In the genomic region with DNA sequence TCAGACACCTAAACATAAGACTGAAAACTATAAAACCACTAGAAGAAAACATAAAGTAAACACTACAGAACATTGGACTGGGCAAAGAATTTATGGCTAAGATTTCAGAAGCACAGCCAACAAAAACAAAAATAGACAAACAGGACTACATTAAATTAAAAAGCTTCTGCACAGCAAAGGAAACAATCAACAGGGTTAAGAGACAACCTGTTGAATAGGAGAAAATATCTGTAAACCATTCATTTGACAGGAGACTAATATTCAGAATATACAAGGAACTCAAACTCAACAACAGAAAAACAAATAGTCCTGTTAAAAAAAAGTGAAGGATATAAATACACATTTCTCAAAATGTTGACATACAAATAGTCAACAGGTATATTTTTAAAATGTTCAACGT, we compare ENCODE assay signal across 9 cellular contexts.
"Had no signal": no experiment of that assay in that cellular context is flagged by ENCODE, and none has a peak within 500 bp of the region (broad histone marks: within the 10 kb centered on the region; RNA-seq: fewer than 3 reads in every experiment).

No MANE protein-coding gene starts in this region.

- H3K9me3 ChIP-seq: HAP-1 had no signal

- ATAC-seq: GM23338, HCT116 had no signal

- H3K36me3 ChIP-seq: HAP-1 had no signal

- H3K27ac ChIP-seq: GM23248 had no signal

- H3K4me1 ChIP-seq: HAP-1 had no signal

- H3K4me3 ChIP-seq: GM23248, GM23338, HAP-1 had no signal

- DNase-seq: GM23248, GOT3, H7, H9, HCEC 1CT, HFFc6 had no signal
